8 cellular contexts compared by ENCODE assay signal in the genomic region with DNA sequence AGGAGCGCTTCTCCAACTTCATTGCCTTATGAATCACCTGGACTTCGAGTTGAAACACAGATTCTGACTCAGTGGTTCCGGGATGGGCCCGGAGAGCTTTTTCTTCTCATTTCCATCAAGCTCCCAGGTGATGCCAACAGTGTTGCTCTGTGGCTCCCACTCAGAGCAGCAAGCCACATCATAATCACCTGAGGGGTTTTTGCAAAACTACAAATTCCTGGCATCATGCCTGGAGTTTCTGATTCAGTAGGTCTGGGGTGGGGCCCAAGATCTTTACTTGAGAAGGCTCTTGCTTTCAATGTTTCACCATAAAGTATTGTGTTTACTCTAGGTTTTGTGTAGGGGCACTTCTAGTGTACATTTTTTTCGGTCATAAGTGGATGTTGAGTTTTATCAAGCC. TPM values are rescaled to one million over a fixed set of nuclear protein-coding genes. Genes with fewer than 3 reads are reported as not detected.
A peak's percentile ranks its signal among the peaks of the same experiment; 100 is the strongest.
DNase-seq lines count a peak whose midpoint lies in the region; ATAC-seq and TF ChIP-seq lines count a peak whose summit lies in the region.

No MANE protein-coding gene starts in this region.

- no peaks in the 10 kb centered on the region for H3K36me3 Mint-ChIP-seq in natural killer cell treated with Interleukin-12 subunit alpha and Interleukin-12 subunit beta and Interleukin-15 and Interleukin-18, amount 100 ng/mL, for 72 hours
- no peaks in the 10 kb centered on the region for H3K36me3 Mint-ChIP-seq in natural killer cell
- H3K36me3 Mint-ChIP-seq in nephron progenitor cell (ENCODE audit: low read depth) = no peaks in the 10 kb centered on the region

- H3K27me3 Mint-ChIP-seq in natural killer cell treated with Interleukin-12 subunit alpha and Interleukin-12 subunit beta and Interleukin-15 and Interleukin-18, amount 100 ng/mL, for 72 hours = peaks cover 15 to 30% of the 10 kb centered on the region in 2 donors
- peaks cover 22 to 73% of the 10 kb centered on the region in 2 donors for H3K27me3 Mint-ChIP-seq in natural killer cell (ENCODE audit: low read depth in 2 of 2)
- H3K27me3 Mint-ChIP-seq in nephron progenitor cell (ENCODE audit: low read depth, poor library complexity) = peaks cover 10% of the 10 kb centered on the region

- H3K4me1 Mint-ChIP-seq in natural killer cell treated with Interleukin-12 subunit alpha and Interleukin-12 subunit beta and Interleukin-15 and Interleukin-18, amount 100 ng/mL, for 72 hours (ENCODE audit: low read depth in 2 of 2) = peaks cover 25 to 70% of the 10 kb centered on the region in 2 donors
- H3K4me1 Mint-ChIP-seq in natural killer cell = peaks cover 22 to 25% of the 10 kb centered on the region in 2 donors
- H3K4me1 Mint-ChIP-seq in nephron progenitor cell = no peaks in the 10 kb centered on the region

- H3K27ac Mint-ChIP-seq in natural killer cell treated with Interleukin-12 subunit alpha and Interleukin-12 subunit beta and Interleukin-15 and Interleukin-18, amount 100 ng/mL, for 72 hours = peak overlapping the region; percentile 68 to 79
- no peak overlapping the region for H3K27ac Mint-ChIP-seq in natural killer cell
- no peak overlapping the region for H3K27ac Mint-ChIP-seq in nephron progenitor cell

- peak in 1 of 2 donors; percentile 21 for ATAC-seq in natural killer cell treated with Interleukin-12 subunit alpha and Interleukin-12 subunit beta and Interleukin-15 and Interleukin-18, amount 100 ng/mL, for 72 hours
- no peak for ATAC-seq in natural killer cell

- TF ChIP-seq CTCF in natural killer cell (IDR thresholded peaks at IDR 0.05) = no peak
- no peak for TF ChIP-seq CTCF in nephron progenitor cell (IDR thresholded peaks at IDR 0.05)

- H3K9me3 Mint-ChIP-seq in natural killer cell treated with Interleukin-12 subunit alpha and Interleukin-12 subunit beta and Interleukin-15 and Interleukin-18, amount 100 ng/mL, for 72 hours = no peaks in the 10 kb centered on the region
- H3K9me3 Mint-ChIP-seq in natural killer cell = no peaks in the 10 kb centered on the region
- H3K9me3 Mint-ChIP-seq in nephron progenitor cell = peaks cover 45% of the 10 kb centered on the region

- H3K4me3 Mint-ChIP-seq in natural killer cell treated with Interleukin-12 subunit alpha and Interleukin-12 subunit beta and Interleukin-15 and Interleukin-18, amount 100 ng/mL, for 72 hours = peak overlapping the region; percentile 54
- H3K4me3 Mint-ChIP-seq in natural killer cell (no peak overlapping the region), nephron progenitor cell (no peak overlapping the region)

- no peak for DNase-seq in natural killer cell treated with Interleukin-12 subunit alpha and Interleukin-12 subunit beta and Interleukin-15 and Interleukin-18, amount 100 ng/mL, for 72 hours (ENCODE audit: low spot score)
- no peak for DNase-seq in natural killer cell
- DNase-seq in activated T-cell treated with anti-CD3 and anti-CD28 coated beads for 48 hours (ENCODE audit: low read depth) = peak; percentile 47
- peak; percentile 86 for DNase-seq in kidney tubule cell (ENCODE audit: low spot score)
- no peak for DNase-seq in nephron progenitor cell
- DNase-seq in NK-92 treated with Interleukin-12 subunit alpha and Interleukin-12 subunit beta, amount 100 ng/mL, for 24 hours (lab: John Stamatoyannopoulos, UW) = no peak
- DNase-seq in NCI-H187 (lab: John Stamatoyannopoulos, UW) = no peak
- no peak for DNase-seq in putamen (ENCODE audit: low spot score)

- intact Hi-C loops in natural killer cell (cut with micrococcal nuclease) = no loop called here

RNA-seq across cellular contexts. Expression of a gene that starts 7.0 kb away (rescaled TPM):
- total RNA-seq in natural killer cell treated with Interleukin-12 subunit alpha and Interleukin-12 subunit beta and Interleukin-15 and Interleukin-18, amount 100 ng/mL, for 72 hours = 10 to 100 TPM in 1 of 2 donors, 1 to 10 TPM in 1; 9.1 to 10.8 TPM
- total RNA-seq in natural killer cell = 10 to 100 TPM in 1 of 3 donors, 1 to 10 TPM in 2; 4.8 to 16.6 (median 6.1) TPM

Comparison
In these comparisons a context has a peak if more than half of its experiments do, and no peak if none do; other contexts are left out.
1. H3K27ac Mint-ChIP-seq: peak in natural killer cell treated with Interleukin-12 subunit alpha and Interleukin-12 subunit beta and Interleukin-15 and Interleukin-18, amount 100 ng/mL, for 72 hours (2 of 2); none in natural killer cell (0 of 2) and nephron progenitor cell (single experiment).
2. DNase-seq: peak in activated T-cell treated with anti-CD3 and anti-CD28 coated beads for 48 hours (single experiment) and kidney tubule cell (single experiment); none in natural killer cell treated with Interleukin-12 subunit alpha and Interleukin-12 subunit beta and Interleukin-15 and Interleukin-18, amount 100 ng/mL, for 72 hours (single experiment), natural killer cell (single experiment), nephron progenitor cell (single experiment), NK-92 treated with Interleukin-12 subunit alpha and Interleukin-12 subunit beta, amount 100 ng/mL, for 24 hours (single experiment), NCI-H187 (0 of 2) and putamen (single experiment).